In the genomic region with DNA sequence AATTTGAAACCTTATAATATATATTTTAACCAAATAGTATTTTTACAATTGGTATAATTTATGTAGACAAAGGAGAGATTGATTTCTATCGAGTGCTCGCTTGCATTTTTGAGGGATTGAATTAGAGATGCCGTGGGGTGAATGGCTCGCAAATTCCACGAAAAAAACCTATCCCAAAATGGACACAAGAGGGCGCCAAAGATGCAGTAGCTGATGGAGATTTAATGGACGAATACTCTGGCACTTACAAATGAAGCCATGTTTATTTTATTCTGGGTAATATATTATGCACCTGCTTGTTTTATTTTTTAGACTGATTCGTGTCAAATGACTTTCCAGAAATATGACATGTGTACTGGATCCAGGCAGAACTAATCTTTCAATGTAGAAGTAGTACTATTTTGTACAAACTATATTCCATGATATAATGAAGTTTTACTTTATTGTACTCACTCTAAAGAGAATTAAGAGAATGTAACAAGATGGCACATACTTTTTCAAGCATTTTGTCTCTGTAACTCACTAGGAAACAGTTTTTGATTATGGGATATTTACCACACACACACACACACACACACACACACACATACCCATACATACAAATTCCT, we compare ENCODE assay signal across 9 cellular contexts.
DNase-seq lines count a peak whose midpoint lies in the region; ATAC-seq and TF ChIP-seq lines count a peak whose summit lies in the region.
"Had no signal": no experiment of that assay in that cellular context is flagged by ENCODE, and none has a peak within 500 bp of the region (broad histone marks: within the 10 kb centered on the region; RNA-seq: fewer than 3 reads in every experiment).

No MANE protein-coding gene starts in this region.

- intact Hi-C loops in stomach (cut with DNase I; ENCODE audit: low total_unique reads), result loop anchor here (10.0 kb wide), 1 partner anchor 1175 kb away; no protein-coding TSS in a partner anchor

- H3K27me3 ChIP-seq in GM23338 (ENCODE audit: insufficient read depth), result no peaks in the 10 kb centered on the region
- H3K27me3 ChIP-seq in stomach, result peaks cover 0 to 22% (median 8%) of the 10 kb centered on the region in 3 donors

- no peak overlapping the region for H2AFZ ChIP-seq in GM23338

- peak; percentile 73 for DNase-seq in DMS53 (lab: John Stamatoyannopoulos, UW)
- peak; percentile 74 for DNase-seq in GM23338 (ENCODE audit: low spot score)
- peak; percentile 13 for DNase-seq in NCI-H2029 (lab: John Stamatoyannopoulos, UW)
- no peak for DNase-seq in coronary artery (ENCODE audit: low spot score)
- peak; percentile 50 for DNase-seq in middle frontal gyrus (ENCODE audit: extremely low spot score, low spot score)
- DNase-seq in stomach, result peak; percentile 40
- DNase-seq: activated naive CD8-positive, alpha-beta T cell treated with anti-CD3 and anti-CD28 coated beads, Interleukin-2, amount 10 ng/mL, durations not matched to agents 7 days and 5 days had no signal

- 3 to 8% (median 4%) methylated on average over 8 of the region's 8 CpGs for WGBS in stomach, 5 donors

- H4K20me1 ChIP-seq in GM23338 (replicated peaks; ENCODE audit: insufficient read depth), result no peaks in the 10 kb centered on the region

- H3K36me3 ChIP-seq in GM23338 (ENCODE audit: insufficient read depth) (no peaks in the 10 kb centered on the region), stomach (no peaks in the 10 kb centered on the region)

- H3K27ac ChIP-seq in GM23338 (ENCODE audit: low read depth) (no peak overlapping the region), coronary artery (no peak overlapping the region), stomach (no peak overlapping the region)

- peaks cover 3% of the 10 kb centered on the region; the same call in 2 of the 3 replicates for H3K9me3 Mint-ChIP-seq in GM23338
- H3K9me3 Mint-ChIP-seq in activated T-helper 17 cell treated with anti-CD3 and anti-CD28 coated beads, Interleukin-2, amount 50 U/mL, for 72 hours, result no peaks in the 10 kb centered on the region
- H3K9me3 Mint-ChIP-seq: activated naive CD8-positive, alpha-beta T cell treated with anti-CD3 and anti-CD28 coated beads, Interleukin-2, amount 10 ng/mL, durations not matched to agents 7 days and 5 days had no signal

- no peak overlapping the region for H3K27ac Mint-ChIP-seq in GM23338
- H3K27ac Mint-ChIP-seq in activated T-helper 17 cell treated with anti-CD3 and anti-CD28 coated beads, Interleukin-2, amount 50 U/mL, for 72 hours, result no peak overlapping the region
- H3K27ac Mint-ChIP-seq: activated naive CD8-positive, alpha-beta T cell treated with anti-CD3 and anti-CD28 coated beads, Interleukin-2, amount 10 ng/mL, durations not matched to agents 7 days and 5 days had no signal

- TF ChIP-seq CTCF in GM23338 (conservative IDR thresholded peaks at IDR 0.05; ENCODE audit: low read depth in 2 of 2) (peak; percentile 87 to 88), WI38 (IDR thresholded peaks at IDR 0.05; ENCODE audit: low read depth, low read length) (peak; percentile 75), coronary artery (IDR thresholded peaks at IDR 0.05) (peak; percentile 79), stomach (IDR thresholded peaks at IDR 0.05) (peak in 4 of 7 experiments; percentile 49 to 87 (median 67))

- H3K4me2 ChIP-seq in GM23338, result no peak overlapping the region

- peaks cover 2% of the 10 kb centered on the region; the same call in 2 of the 3 replicates for H3K36me3 Mint-ChIP-seq in GM23338 (ENCODE audit: low read depth)
- no peaks in the 10 kb centered on the region for H3K36me3 Mint-ChIP-seq in activated T-helper 17 cell treated with anti-CD3 and anti-CD28 coated beads, Interleukin-2, amount 50 U/mL, for 72 hours (ENCODE audit: low read depth)
- H3K36me3 Mint-ChIP-seq: activated naive CD8-positive, alpha-beta T cell treated with anti-CD3 and anti-CD28 coated beads, Interleukin-2, amount 10 ng/mL, durations not matched to agents 7 days and 5 days had no signal

- no peak overlapping the region for H3K4me3 Mint-ChIP-seq in GM23338
- no peak overlapping the region for H3K4me3 Mint-ChIP-seq in activated T-helper 17 cell treated with anti-CD3 and anti-CD28 coated beads, Interleukin-2, amount 50 U/mL, for 72 hours
- H3K4me3 Mint-ChIP-seq: activated naive CD8-positive, alpha-beta T cell treated with anti-CD3 and anti-CD28 coated beads, Interleukin-2, amount 10 ng/mL, durations not matched to agents 7 days and 5 days had no signal

- no peak for TF ChIP-seq EP300 in stomach (IDR thresholded peaks at IDR 0.05)

- H3K4me3 ChIP-seq in GM23338 (no peak overlapping the region), WI38 (ENCODE audit: low read depth, low read length) (no peak overlapping the region), coronary artery (no peak overlapping the region), stomach (no peak overlapping the region)

- H3K27me3 Mint-ChIP-seq in GM23338 (ENCODE audit: insufficient read depth, low read depth, poor library complexity), result no peaks in the 10 kb centered on the region
- peaks cover 35% of the 10 kb centered on the region for H3K27me3 Mint-ChIP-seq in activated T-helper 17 cell treated with anti-CD3 and anti-CD28 coated beads, Interleukin-2, amount 50 U/mL, for 72 hours

- peaks cover 7% of the 10 kb centered on the region; the same call in 1 of the 2 replicates for H3K4me1 ChIP-seq in GM23338 (ENCODE audit: insufficient read depth)
- peaks cover 0 to 7% (median 0%) of the 10 kb centered on the region in 4 donors for H3K4me1 ChIP-seq in stomach

- no peaks in the 10 kb centered on the region for H3F3A ChIP-seq in GM23338 (replicated peaks; ENCODE audit: low read depth)

- H3K4me1 Mint-ChIP-seq in GM23338, result peaks cover 17% of the 10 kb centered on the region
- H3K4me1 Mint-ChIP-seq in activated T-helper 17 cell treated with anti-CD3 and anti-CD28 coated beads, Interleukin-2, amount 50 U/mL, for 72 hours, result no peaks in the 10 kb centered on the region

- 0 out of 2 replicates have a peak, but pooled peaks cover 6% of the 10 kb centered on the region for H3K9me2 ChIP-seq in GM23338 (ENCODE audit: insufficient read depth)

- no peak for ATAC-seq in GM23338
- no peak for ATAC-seq in activated T-helper 17 cell treated with anti-CD3 and anti-CD28 coated beads, Interleukin-2, amount 50 U/mL, for 72 hours (replicated peaks)

- no peaks in the 10 kb centered on the region for H3K79me2 ChIP-seq in GM23338 (replicated peaks; ENCODE audit: insufficient read depth)

- no peak for TF ChIP-seq POLR2A in stomach (IDR thresholded peaks at IDR 0.05)

- H3K9me3 ChIP-seq in stomach, result no peaks in the 10 kb centered on the region

TF ChIP-seq in GM23338, 12 proteins besides CTCF, POLR2A, EP300 and RAD21 (continues in another document):
- TF ChIP-seq EZH2 (IDR thresholded peaks at IDR 0.05; ENCODE audit: low read depth, unreplicated experiment) (no peak), ETS1 (IDR thresholded peaks at IDR 0.05) (no peak), CREB1 (CRISPR knock-in tag; IDR thresholded peaks at IDR 0.05; ENCODE audit: low read depth) (no peak), STAT1 (IDR thresholded peaks at IDR 0.05; ENCODE audit: unreplicated experiment) (no peak), ZNF114 (CRISPR knock-in tag; IDR thresholded peaks at IDR 0.05) (no peak), EZH2phosphoT487 (IDR thresholded peaks at IDR 0.05; ENCODE audit: unreplicated experiment) (no peak), ZNF331 (CRISPR knock-in tag; IDR thresholded peaks at IDR 0.05; ENCODE audit: low read depth) (no peak), POLR2AphosphoS5 (IDR thresholded peaks at IDR 0.05; ENCODE audit: low read depth) (no peak), JUNB (IDR thresholded peaks at IDR 0.05; ENCODE audit: unreplicated experiment) (no peak)
- TF ChIP-seq, protein P1, sequence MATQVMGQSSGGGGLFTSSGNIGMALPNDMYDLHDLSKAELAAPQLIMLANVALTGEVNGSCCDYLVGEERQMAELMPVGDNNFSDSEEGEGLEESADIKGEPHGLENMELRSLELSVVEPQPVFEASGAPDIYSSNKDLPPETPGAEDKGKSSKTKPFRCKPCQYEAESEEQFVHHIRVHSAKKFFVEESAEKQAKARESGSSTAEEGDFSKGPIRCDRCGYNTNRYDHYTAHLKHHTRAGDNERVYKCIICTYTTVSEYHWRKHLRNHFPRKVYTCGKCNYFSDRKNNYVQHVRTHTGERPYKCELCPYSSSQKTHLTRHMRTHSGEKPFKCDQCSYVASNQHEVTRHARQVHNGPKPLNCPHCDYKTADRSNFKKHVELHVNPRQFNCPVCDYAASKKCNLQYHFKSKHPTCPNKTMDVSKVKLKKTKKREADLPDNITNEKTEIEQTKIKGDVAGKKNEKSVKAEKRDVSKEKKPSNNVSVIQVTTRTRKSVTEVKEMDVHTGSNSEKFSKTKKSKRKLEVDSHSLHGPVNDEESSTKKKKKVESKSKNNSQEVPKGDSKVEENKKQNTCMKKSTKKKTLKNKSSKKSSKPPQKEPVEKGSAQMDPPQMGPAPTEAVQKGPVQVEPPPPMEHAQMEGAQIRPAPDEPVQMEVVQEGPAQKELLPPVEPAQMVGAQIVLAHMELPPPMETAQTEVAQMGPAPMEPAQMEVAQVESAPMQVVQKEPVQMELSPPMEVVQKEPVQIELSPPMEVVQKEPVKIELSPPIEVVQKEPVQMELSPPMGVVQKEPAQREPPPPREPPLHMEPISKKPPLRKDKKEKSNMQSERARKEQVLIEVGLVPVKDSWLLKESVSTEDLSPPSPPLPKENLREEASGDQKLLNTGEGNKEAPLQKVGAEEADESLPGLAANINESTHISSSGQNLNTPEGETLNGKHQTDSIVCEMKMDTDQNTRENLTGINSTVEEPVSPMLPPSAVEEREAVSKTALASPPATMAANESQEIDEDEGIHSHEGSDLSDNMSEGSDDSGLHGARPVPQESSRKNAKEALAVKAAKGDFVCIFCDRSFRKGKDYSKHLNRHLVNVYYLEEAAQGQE (IDR thresholded peaks at IDR 0.05; ENCODE audit: unreplicated experiment), result no peak
